Comparison of ENCODE assay signal across 10 cellular contexts in genomic region chr22:30305519-30305905, GRCh38. TPM values are rescaled to one million over a fixed set of nuclear protein-coding genes. Genes with fewer than 3 reads are reported as not detected.
A peak's percentile ranks its signal among the peaks of the same experiment; 100 is the strongest.
DNase-seq lines count a peak whose midpoint lies in the region; ATAC-seq lines count a peak whose summit lies in the region.
"Had no signal": no experiment of that assay in that cellular context is flagged by ENCODE, and none has a peak within 500 bp of the region (broad histone marks: within the 10 kb centered on the region; RNA-seq: fewer than 3 reads in every experiment).

No MANE protein-coding gene starts in this region.

- intact Hi-C loops in CD4-positive, alpha-beta memory T cell (cut with micrococcal nuclease), result loop anchor here (5.0 kb wide), 2 partner anchors 52 to 987 kb away; partner anchors contain the start of genes CCDC157, PIK3IP1 and SF3A1

- peaks cover 74 to 100% (median 91%) of the 10 kb centered on the region in 4 donors for H3K4me1 Mint-ChIP-seq in CD4-positive, alpha-beta memory T cell
- H3K4me1 Mint-ChIP-seq in naive B cell, result peaks cover 88 to 100% (median 97%) of the 10 kb centered on the region in 3 donors

- CTCF ChIA-PET in CD4-positive, alpha-beta memory T cell (lab: Charles Lee; ENCODE audit: partially characterized antibody), result interaction anchor here (0.7 to 19.0 kb wide), 8 partner anchors 10 to 121 kb away, joined by 3 to 218 read pairs (median 3); partner anchors contain the start of genes CASTOR1 and RNF215

- peak; percentile 40 for ATAC-seq in GM21526 (IDR thresholded peaks at IDR 0.05; ENCODE audit: low FRiP score, unreplicated experiment)
- ATAC-seq in naive B cell (ENCODE audit: low read depth in 2 of 2), result peak; percentile 58 to 67
- ATAC-seq in HG02852 (IDR thresholded peaks at IDR 0.05; ENCODE audit: unreplicated experiment), result no peak

- H3K27ac Mint-ChIP-seq in CD4-positive, alpha-beta memory T cell, result peak overlapping the region; percentile 81 to 98 (median 95)
- H3K27ac Mint-ChIP-seq in naive B cell, result peak overlapping the region; percentile 53 to 98 (median 94)

- peak overlapping the region; percentile 67 to 86 (median 82) for H3K4me3 Mint-ChIP-seq in CD4-positive, alpha-beta memory T cell
- H3K4me3 Mint-ChIP-seq in naive B cell, result peak overlapping the region; percentile 78 to 94 (median 84)

- H3K27ac ChIP-seq in CD4-positive, alpha-beta memory T cell (ENCODE audit: low read depth, low read length), result peak overlapping the region; percentile 64
- peak overlapping the region; percentile 82 for H3K27ac ChIP-seq in caudate nucleus (ENCODE audit: low read depth, low read length)

- no peaks in the 10 kb centered on the region for H3K27me3 Mint-ChIP-seq in CD4-positive, alpha-beta memory T cell
- H3K27me3 Mint-ChIP-seq in naive B cell, result no peaks in the 10 kb centered on the region

- H3K9me3 ChIP-seq in CD4-positive, alpha-beta memory T cell (ENCODE audit: control insufficient read depth in 1 of 2, low read length in 2 of 2), result no peaks in the 10 kb centered on the region

- peak; percentile 62 to 72 (median 65) for DNase-seq in CD4-positive, alpha-beta memory T cell
- DNase-seq in RPMI8226 (peak; percentile 53), caudate nucleus (lab: John Stamatoyannopoulos, UW) (peak in 8 of 61 donors; percentile 11 to 32 (median 14)), naive B cell (peak; percentile 67), SW 1271 (lab: John Stamatoyannopoulos, UW) (no peak), NCI-H446 treated with DMSO at 0.1 percent for 48 hours (lab: John Stamatoyannopoulos, UW) (no peak)

- H3K36me3 ChIP-seq in CD4-positive, alpha-beta memory T cell (ENCODE audit: insufficient read depth, low read length), result peaks cover 13% of the 10 kb centered on the region

- POLR2A ChIA-PET in CD4-positive, alpha-beta memory T cell (lab: Charles Lee; ENCODE audit: partially characterized antibody), result interaction anchor here (0.8 to 20.6 kb wide), 11 partner anchors 14 to 119 kb away, joined by 3 to 562 read pairs (median 12); partner anchors contain the start of genes CASTOR1, CCDC157, MTFP1 and RNF215

- peaks cover 100% of the 10 kb centered on the region for H3K4me1 ChIP-seq in CD4-positive, alpha-beta memory T cell (ENCODE audit: insufficient read depth, low read length)

- H3K4me3 ChIP-seq in CD4-positive, alpha-beta memory T cell (ENCODE audit: low read length in 2 of 2), result peak overlapping the region; percentile 60 to 64

- peaks cover 29 to 31% of the 10 kb centered on the region in 2 donors for H3K36me3 Mint-ChIP-seq in CD4-positive, alpha-beta memory T cell
- H3K36me3 Mint-ChIP-seq in naive B cell, result no peaks in the 10 kb centered on the region

- H3K9me3 Mint-ChIP-seq in CD4-positive, alpha-beta memory T cell, result no peaks in the 10 kb centered on the region
- no peaks in the 10 kb centered on the region for H3K9me3 Mint-ChIP-seq in naive B cell

- no peaks in the 10 kb centered on the region for H3K27me3 ChIP-seq in CD4-positive, alpha-beta memory T cell (ENCODE audit: insufficient read depth, low read length)

RNA-seq across cellular contexts. Expression of gene CASTOR1, which starts 16.2 kb away (rescaled TPM):
- 10 to 100 TPM; 13.7 to 14.9 TPM for total RNA-seq in CD4-positive, alpha-beta memory T cell
- 10 to 100 TPM; 11.3 to 17.5 TPM for polyA plus RNA-seq in CD4-positive, alpha-beta memory T cell
- polyA plus RNA-seq in naive B cell (ENCODE audit: low read depth in 6 of 6), result 10 to 100 TPM in 5 of 6 donors, not detected in 1; 11.0 to 18.5 (median 14.7) TPM

RNA-seq across cellular contexts. Expression of gene TBC1D10A, which starts 21.2 kb away (rescaled TPM):
- 10 to 100 TPM; 62.2 to 76.8 TPM for total RNA-seq in CD4-positive, alpha-beta memory T cell
- polyA plus RNA-seq in CD4-positive, alpha-beta memory T cell, result 10 to 100 TPM; 60.6 to 61.6 TPM
- 10 to 100 TPM; 39.9 to 54.0 (median 40.7) TPM for polyA plus RNA-seq in naive B cell (ENCODE audit: low read depth in 6 of 6)

RNA-seq across cellular contexts. Expression of gene OSM, which starts 38.9 kb away (rescaled TPM):
- total RNA-seq in CD4-positive, alpha-beta memory T cell, result 1 to 10 TPM; 1.1 to 1.6 TPM
- polyA plus RNA-seq in CD4-positive, alpha-beta memory T cell, result 100 to 1,000 TPM in 1 of 2 donors, 10 to 100 TPM in 1; 23.7 to 103 TPM
- polyA plus RNA-seq in naive B cell (ENCODE audit: low read depth in 6 of 6), result 1 to 10 TPM in 5 of 6 donors, under 1 TPM in 1; 0.66 to 4.7 (median 1.3) TPM
- total RNA-seq: dermis microvascular lymphatic vessel endothelial cell, H1 had no signal
- polyA plus RNA-seq: H1 had no signal

RNA-seq across cellular contexts. Expression of gene SF3A1, which starts 51.2 kb away (rescaled TPM):
- 100 to 1,000 TPM; 279 to 301 TPM for total RNA-seq in CD4-positive, alpha-beta memory T cell
- 100 to 1,000 TPM in 1 of 2 donors, 10 to 100 TPM in 1; 44.0 to 155 TPM for polyA plus RNA-seq in CD4-positive, alpha-beta memory T cell
- 100 to 1,000 TPM in 1 of 6 donors, 10 to 100 TPM in 5; 34.1 to 110 (median 80.3) TPM for polyA plus RNA-seq in naive B cell (ENCODE audit: low read depth in 6 of 6)

RNA-seq across cellular contexts. Expression of gene CCDC157, which starts 51.3 kb away (rescaled TPM):
- 1 to 10 TPM; 2.1 to 3.0 TPM for total RNA-seq in CD4-positive, alpha-beta memory T cell
- polyA plus RNA-seq in CD4-positive, alpha-beta memory T cell, result 1 to 10 TPM in 1 of 2 donors, under 1 TPM in 1; 0.38 to 3.9 TPM
- 1 to 10 TPM in 3 of 6 donors, under 1 TPM in 2, not detected in 1; 0.47 to 2.6 (median 1.6) TPM for polyA plus RNA-seq in naive B cell (ENCODE audit: low read depth in 6 of 6)

Comparison
In these comparisons a context has a peak if more than half of its experiments do, and no peak if none do; other contexts are left out.
1. DNase-seq: peak in CD4-positive, alpha-beta memory T cell (5 of 5), RPMI8226 (single experiment) and naive B cell (single experiment); none in SW 1271 (0 of 2) and NCI-H446 treated with DMSO at 0.1 percent for 48 hours (single experiment).
2. RNA of gene OSM, which starts 38.9 kb away (polyA plus RNA-seq): 23.7 to 103 TPM in CD4-positive, alpha-beta memory T cell; 0.66 to 4.7 TPM in naive B cell; every median in the first group is over 4 times any median in the second.